ENCODE assay signal across 8 cellular contexts in genomic region chr20:20083796-20084195, GRCh38. TPM values are rescaled to one million over a fixed set of nuclear protein-coding genes. Genes with fewer than 3 reads are reported as not detected.
A peak's percentile ranks its signal among the peaks of the same experiment; 100 is the strongest.
DNase-seq lines count a peak whose midpoint lies in the region; ATAC-seq and TF ChIP-seq lines count a peak whose summit lies in the region.

No MANE protein-coding gene starts in this region.

- DNase-seq in COLO829 (ENCODE audit: low spot score) = peak; percentile 51
- peak; percentile 30 for DNase-seq in HEK293T (ENCODE audit: extremely low spot score)
- DNase-seq in NCI-H2171 (lab: John Stamatoyannopoulos, UW) = peak; percentile 87
- DNase-seq in WERI-Rb-1 = no peak
- DNase-seq in glomerular visceral epithelial cell (ENCODE audit: extremely low spot score) = peak; percentile 35
- DNase-seq in stimulated activated CD4-positive, alpha-beta T cell treated with anti-CD3 and anti-CD28 coated beads, Interleukin-12 subunit alpha, Interleukin-12 subunit beta, amount 100 ng/mL, for 4 hours = no peak

- H3K36me3 ChIP-seq in WERI-Rb-1 (no peaks in the 10 kb centered on the region), skeletal muscle tissue (ENCODE audit: control insufficient read depth in 3 of 3, insufficient read depth in 3 of 3, low read length in 3 of 3) (no peaks in the 10 kb centered on the region)

- H3K27me3 ChIP-seq in WERI-Rb-1 (ENCODE audit: insufficient read depth, low read depth, severe bottlenecking) (no peaks in the 10 kb centered on the region), skeletal muscle tissue (ENCODE audit: control insufficient read depth in 3 of 3, insufficient read depth in 3 of 3, low read length in 3 of 3) (no peaks in the 10 kb centered on the region)

- no peak overlapping the region for H3K27ac ChIP-seq in WERI-Rb-1
- peak overlapping the region; percentile 95 for H3K27ac ChIP-seq in skeletal muscle tissue (ENCODE audit: low read depth, low read length)

- TF ChIP-seq CTCF in WERI-Rb-1 (IDR thresholded peaks at IDR 0.05; ENCODE audit: low read depth, low read length) = peak; percentile 21

- H3K4me3 ChIP-seq in WERI-Rb-1 (ENCODE audit: low read depth, low read length) (no peak overlapping the region), skeletal muscle tissue (ENCODE audit: low read length in 3 of 3) (no peak overlapping the region)

- no peak for ATAC-seq in GM21367 (IDR thresholded peaks at IDR 0.05; ENCODE audit: unreplicated experiment)

- peaks cover 15 to 34% (median 22%) of the 10 kb centered on the region in 3 donors for H3K4me1 ChIP-seq in skeletal muscle tissue (ENCODE audit: control insufficient read depth in 3 of 3, insufficient read depth in 3 of 3, low read length in 3 of 3)

- H3K9ac ChIP-seq in skeletal muscle tissue (ENCODE audit: low read depth in 1 of 3, low read length in 3 of 3) = peak overlapping the region in 2 of 3 donors; percentile 69 to 82

- CTCF ChIA-PET in HEK293T (lab: Yijun Ruan, JAX) = interaction anchor here (2.4 kb wide), 1 partner anchor 153 kb away, joined by 8 read pairs; no protein-coding TSS in a partner anchor

- H3K9me3 ChIP-seq in WERI-Rb-1 (ENCODE audit: severe bottlenecking) (no peaks in the 10 kb centered on the region), skeletal muscle tissue (ENCODE audit: control insufficient read depth in 3 of 3, low read length in 3 of 3) (no peaks in the 10 kb centered on the region)

- POLR2A ChIA-PET in HEK293T (lab: Yijun Ruan, JAX) = no interaction called here

TF ChIP-seq in HEK293T, 16 proteins besides CTCF, POLR2A, EP300 and RAD21:
- TF ChIP-seq ARNT (IDR thresholded peaks at IDR 0.05) (no peak), LEF1 (IDR thresholded peaks at IDR 0.05; ENCODE audit: borderline replicate concordance) (no peak), FOXK2 (IDR thresholded peaks at IDR 0.05) (no peak), BHLHE40 (IDR thresholded peaks at IDR 0.05; ENCODE audit: borderline replicate concordance) (no peak), NFRKB (IDR thresholded peaks at IDR 0.05) (no peak), FOXM1 (IDR thresholded peaks at IDR 0.05; ENCODE audit: borderline replicate concordance) (no peak), FOXA1 (IDR thresholded peaks at IDR 0.05) (no peak), ELF4 (IDR thresholded peaks at IDR 0.05) (no peak), HDGF (IDR thresholded peaks at IDR 0.05; ENCODE audit: borderline replicate concordance) (no peak), TARDBP (IDR thresholded peaks at IDR 0.05) (no peak), L3MBTL2 (conservative IDR thresholded peaks at IDR 0.05) (no peak), ZNF384 (IDR thresholded peaks at IDR 0.05) (no peak), SP1 (IDR thresholded peaks at IDR 0.05) (no peak)
- TF ChIP-seq, protein P1, sequence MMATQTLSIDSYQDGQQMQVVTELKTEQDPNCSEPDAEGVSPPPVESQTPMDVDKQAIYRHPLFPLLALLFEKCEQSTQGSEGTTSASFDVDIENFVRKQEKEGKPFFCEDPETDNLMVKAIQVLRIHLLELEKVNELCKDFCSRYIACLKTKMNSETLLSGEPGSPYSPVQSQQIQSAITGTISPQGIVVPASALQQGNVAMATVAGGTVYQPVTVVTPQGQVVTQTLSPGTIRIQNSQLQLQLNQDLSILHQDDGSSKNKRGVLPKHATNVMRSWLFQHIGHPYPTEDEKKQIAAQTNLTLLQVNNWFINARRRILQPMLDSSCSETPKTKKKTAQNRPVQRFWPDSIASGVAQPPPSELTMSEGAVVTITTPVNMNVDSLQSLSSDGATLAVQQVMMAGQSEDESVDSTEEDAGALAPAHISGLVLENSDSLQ (IDR thresholded peaks at IDR 0.05) = no peak

RNA-seq across cellular contexts. Expression of gene CFAP61, which starts 31.5 kb away (rescaled TPM):
- 1.0 TPM for total RNA-seq in skeletal muscle tissue

RNA-seq across cellular contexts. Expression of gene CRNKL1, which starts 31.5 kb away (rescaled TPM):
- 38.1 TPM for total RNA-seq in skeletal muscle tissue

Comparison
In these comparisons a context has a peak if more than half of its experiments do, and no peak if none do; other contexts are left out.
1. DNase-seq: peak in COLO829 (single experiment), HEK293T (single experiment), NCI-H2171 (single experiment) and glomerular visceral epithelial cell (single experiment); none in WERI-Rb-1 (single experiment) and stimulated activated CD4-positive, alpha-beta T cell treated with anti-CD3 and anti-CD28 coated beads, Interleukin-12 subunit alpha, Interleukin-12 subunit beta, amount 100 ng/mL, for 4 hours (single experiment).